19 cellular contexts compared by ENCODE assay signal in the genomic region with DNA sequence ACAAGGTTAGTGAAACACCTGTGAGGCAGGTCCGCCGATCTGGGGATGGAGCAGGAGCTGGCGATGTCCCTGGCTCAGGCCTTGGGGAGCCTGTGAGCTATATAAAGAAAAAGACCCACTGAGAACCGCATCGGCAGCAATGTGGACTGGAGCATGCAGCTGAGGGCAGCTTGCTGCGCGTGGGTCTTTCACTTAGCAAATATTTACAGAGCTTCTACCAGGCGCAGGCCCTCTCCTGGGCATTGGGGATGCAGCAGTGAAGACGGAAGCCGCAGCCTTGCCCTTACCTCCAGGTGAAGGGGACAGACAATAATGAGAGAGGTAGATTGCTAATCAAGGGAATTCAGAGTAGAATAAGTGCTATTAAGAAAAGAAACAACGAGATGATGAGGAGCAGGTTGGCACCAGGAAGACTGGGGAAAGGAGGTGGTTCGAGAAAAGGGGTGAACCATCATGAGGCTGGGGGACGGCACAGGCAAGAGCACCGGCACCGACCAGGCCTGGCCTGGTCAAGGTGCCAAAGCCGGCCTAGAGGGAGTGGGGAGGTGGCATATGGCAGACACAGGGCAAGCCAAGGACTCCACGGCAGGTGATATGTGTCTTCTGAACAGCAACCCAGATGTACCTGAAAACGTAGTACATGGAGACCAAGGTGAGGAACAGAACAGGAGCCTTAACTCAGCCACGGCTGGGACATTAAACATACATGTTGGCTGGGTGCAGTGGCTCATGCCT.
"Had no signal": no experiment of that assay in that cellular context is flagged by ENCODE, and none has a peak within 500 bp of the region (broad histone marks: within the 10 kb centered on the region; RNA-seq: fewer than 3 reads in every experiment).

No MANE protein-coding gene starts in this region.

- H3K4me1 ChIP-seq: ascending aorta, breast epithelium, psoas muscle, right lobe of liver, suprapubic skin, transverse colon, vagina had no signal

- H3K36me3 ChIP-seq: ascending aorta, breast epithelium, right lobe of liver, suprapubic skin, transverse colon, vagina had no signal

- H3K9me3 ChIP-seq: breast epithelium, psoas muscle, right lobe of liver, suprapubic skin, transverse colon, vagina had no signal

- H3K27ac ChIP-seq: ascending aorta, breast epithelium, psoas muscle, right lobe of liver, suprapubic skin, transverse colon, vagina had no signal

- H3K4me3 ChIP-seq: ascending aorta, breast epithelium, psoas muscle, right lobe of liver, suprapubic skin, transverse colon, vagina had no signal

- H3K27me3 ChIP-seq: ascending aorta, right lobe of liver, vagina had no signal

- DNase-seq: activated CD4-positive, alpha-beta T cell treated with anti-CD3 and anti-CD28 coated beads, Interleukin-2, amount 50 U/mL, for 1 hour; activated CD4-positive, CD25-positive, alpha-beta regulatory T cell treated with anti-CD3 and anti-CD28 coated beads, Interleukin-2, amount 50 U/mL, for 72 hours; activated CD8-positive, alpha-beta memory T cell treated with anti-CD3 and anti-CD28 coated beads for 24 hours; activated effector memory CD4-positive, alpha-beta T cell treated with anti-CD3 and anti-CD28 coated beads, Interleukin-2, amount 50 U/mL, for 16 hours; activated naive CD4-positive, alpha-beta T cell treated with anti-CD3 and anti-CD28 coated beads, Interleukin-2, amount 50 U/mL, for 16 hours; activated T-cell treated with anti-CD3 and anti-CD28 coated beads, Interleukin-2, amount 50 U/mL, for 72 hours; effector CD4-positive, alpha-beta T cell; immature natural killer cell; psoas muscle; right lobe of liver; small intestine; stimulated activated CD4-positive, alpha-beta T cell treated with anti-CD3 and anti-CD28 coated beads, Interleukin-15, amount 100 ng/mL, for 24 hours; stimulated activated CD4-positive, alpha-beta T cell treated with anti-CD3 and anti-CD28 coated beads, Interleukin-2, amount 100 ng/mL, for 48 hours; transverse colon had no signal

- ATAC-seq: activated T-cell treated with anti-CD3 and anti-CD28 coated beads, Interleukin-2, amount 50 U/mL, for 72 hours; esophagus mucosa; psoas muscle; right lobe of liver had no signal
